Comparison of ENCODE assay signal across 24 cellular contexts in genomic region chr9:1453636-1454035, GRCh38.
"Had no signal": no experiment of that assay in that cellular context is flagged by ENCODE, and none has a peak within 500 bp of the region (broad histone marks: within the 10 kb centered on the region; RNA-seq: fewer than 3 reads in every experiment).

No MANE protein-coding gene starts in this region.

- DNase-seq: activated CD4-positive, alpha-beta T cell treated with anti-CD3 and anti-CD28 coated beads, Interleukin-2, amount 10 ng/mL, durations not matched to agents 7 days and 5 days; activated CD8-positive, alpha-beta memory T cell treated with anti-CD3 and anti-CD28 coated beads for 24 hours; activated CD8-positive, alpha-beta memory T cell treated with anti-CD3 and anti-CD28 coated beads, Interleukin-2, amount 50 U/mL, for 48 hours; activated effector memory CD4-positive, alpha-beta T cell treated with Interleukin-2 at 50 U/mL for 16 hours; activated naive CD4-positive, alpha-beta T cell treated with anti-CD3 and anti-CD28 coated beads, Interleukin-2, amount 10 ng/mL, durations not matched to agents 7 days and 5 days; activated naive CD8-positive, alpha-beta T cell treated with anti-CD3 and anti-CD28 coated beads, Interleukin-2, amount 50 U/mL, for 24 hours; activated T-cell treated with anti-CD3 and anti-CD28 coated beads, Interleukin-2, amount 50 U/mL, for 48 hours; aorta; brain microvascular endothelial cell; cortex of kidney; effector CD8-positive, alpha-beta T cell; heart left ventricle; left cardiac atrium; mesenchymal stem cell; naive thymus-derived CD4-positive, alpha-beta T cell; psoas muscle; right cardiac atrium; stimulated activated naive CD8-positive, alpha-beta T cell treated with anti-CD3 and anti-CD28 coated beads, Interleukin-15, Interleukin-2, amounts not matched to agents 100 U/mL and 50 U/mL, for 24 hours; trophoblast cell had no signal

- H3K27me3 ChIP-seq: brain microvascular endothelial cell, heart left ventricle, neural progenitor cell, vagina had no signal

- H3K36me3 Mint-ChIP-seq: activated naive CD4-positive, alpha-beta T cell treated with anti-CD3 and anti-CD28 coated beads, Interleukin-2, amount 10 ng/mL, durations not matched to agents 7 days and 5 days; neural progenitor cell had no signal

- H3K36me3 ChIP-seq: brain microvascular endothelial cell, heart left ventricle, neural progenitor cell, vagina had no signal

- H3K4me3 ChIP-seq: heart left ventricle, neural progenitor cell, psoas muscle, skin epidermis, vagina had no signal

- H3K27ac Mint-ChIP-seq: activated CD4-positive, alpha-beta T cell treated with anti-CD3 and anti-CD28 coated beads, Interleukin-2, amount 10 ng/mL, durations not matched to agents 7 days and 5 days; activated naive CD4-positive, alpha-beta T cell treated with anti-CD3 and anti-CD28 coated beads, Interleukin-2, amount 10 ng/mL, durations not matched to agents 7 days and 5 days; activated naive CD8-positive, alpha-beta T cell treated with anti-CD3 and anti-CD28 coated beads, Interleukin-2, amount 50 U/mL, for 24 hours; naive thymus-derived CD4-positive, alpha-beta T cell; neural progenitor cell; T-helper 1 cell treated with Interleukin-12 subunit alpha and Interleukin-12 subunit beta and Interleukin-4 antibody, amounts not matched to agents 30 μg/mL and 1 μg/mL, for 36 hours had no signal

- H3K4me1 Mint-ChIP-seq: activated CD4-positive, alpha-beta T cell treated with anti-CD3 and anti-CD28 coated beads, Interleukin-2, amount 10 ng/mL, durations not matched to agents 7 days and 5 days; activated naive CD4-positive, alpha-beta T cell treated with anti-CD3 and anti-CD28 coated beads, Interleukin-2, amount 10 ng/mL, durations not matched to agents 7 days and 5 days; naive thymus-derived CD4-positive, alpha-beta T cell; neural progenitor cell had no signal

- H3K9me3 Mint-ChIP-seq: activated CD4-positive, alpha-beta T cell treated with anti-CD3 and anti-CD28 coated beads, Interleukin-2, amount 10 ng/mL, durations not matched to agents 7 days and 5 days; activated naive CD4-positive, alpha-beta T cell treated with anti-CD3 and anti-CD28 coated beads, Interleukin-2, amount 10 ng/mL, durations not matched to agents 7 days and 5 days; activated naive CD8-positive, alpha-beta T cell treated with anti-CD3 and anti-CD28 coated beads, Interleukin-2, amount 50 U/mL, for 24 hours; neural progenitor cell; T-helper 1 cell treated with Interleukin-12 subunit alpha and Interleukin-12 subunit beta and Interleukin-4 antibody, amounts not matched to agents 30 μg/mL and 1 μg/mL, for 36 hours had no signal

- H3K27ac ChIP-seq: brain microvascular endothelial cell, heart left ventricle, neural progenitor cell, psoas muscle, skin epidermis, vagina had no signal

- H3K27me3 Mint-ChIP-seq: activated naive CD4-positive, alpha-beta T cell treated with anti-CD3 and anti-CD28 coated beads, Interleukin-2, amount 10 ng/mL, durations not matched to agents 7 days and 5 days had no signal

- ATAC-seq: activated CD4-positive, CD25-positive, alpha-beta regulatory T cell treated with anti-CD3 and anti-CD28 coated beads, Interleukin-2, amount 50 U/mL, for 24 hours; activated naive CD8-positive, alpha-beta T cell treated with anti-CD3 and anti-CD28 coated beads, Interleukin-2, amount 50 U/mL, for 24 hours; heart left ventricle; left cardiac atrium; naive thymus-derived CD4-positive, alpha-beta T cell; psoas muscle; right cardiac atrium; stimulated activated naive CD8-positive, alpha-beta T cell treated with anti-CD3 and anti-CD28 coated beads, Interleukin-15, Interleukin-2, amounts not matched to agents 100 U/mL and 50 U/mL, for 24 hours had no signal

- H3K4me3 Mint-ChIP-seq: activated CD4-positive, alpha-beta T cell treated with anti-CD3 and anti-CD28 coated beads, Interleukin-2, amount 10 ng/mL, durations not matched to agents 7 days and 5 days; activated naive CD4-positive, alpha-beta T cell treated with anti-CD3 and anti-CD28 coated beads, Interleukin-2, amount 10 ng/mL, durations not matched to agents 7 days and 5 days; activated naive CD8-positive, alpha-beta T cell treated with anti-CD3 and anti-CD28 coated beads, Interleukin-2, amount 50 U/mL, for 24 hours; naive thymus-derived CD4-positive, alpha-beta T cell; neural progenitor cell; T-helper 1 cell treated with Interleukin-12 subunit alpha and Interleukin-12 subunit beta and Interleukin-4 antibody, amounts not matched to agents 30 μg/mL and 1 μg/mL, for 36 hours had no signal
